Comparison of ENCODE assay signal across 17 cellular contexts in genomic region chr11:78657968-78658839, GRCh38.
DNase-seq lines count a peak whose midpoint lies in the region; ATAC-seq and TF ChIP-seq lines count a peak whose summit lies in the region.
"Had no signal": no experiment of that assay in that cellular context is flagged by ENCODE, and none has a peak within 500 bp of the region (broad histone marks: within the 10 kb centered on the region; RNA-seq: fewer than 3 reads in every experiment).

No MANE protein-coding gene starts in this region.

- no peaks in the 10 kb centered on the region for H3K79me1 ChIP-seq in neuronal stem cell (ENCODE audit: low read depth, low read length)

- peak; percentile 3 for DNase-seq in activated CD8-positive, alpha-beta T cell treated with anti-CD3 and anti-CD28 coated beads, Interleukin-2, amount 10 ng/mL, durations not matched to agents 7 days and 5 days
- DNase-seq in activated CD8-positive, alpha-beta T cell treated with anti-CD3 and anti-CD28 coated beads for 36 hours, result no peak
- peak; percentile 32 for DNase-seq in right atrium auricular region (ENCODE audit: low spot score)
- no peak for DNase-seq in Right ventricle myocardium inferior (ENCODE audit: missing footprints)
- DNase-seq in neuronal stem cell (ENCODE audit: low spot score), result no peak
- DNase-seq in vagina (ENCODE audit: extremely low spot score in 2 of 2), result peak; percentile 74 to 82
- DNase-seq in middle frontal gyrus (ENCODE audit: extremely low spot score, low spot score), result no peak
- DNase-seq: COR-L47, DMS153, EL, H7 had no signal

- ATAC-seq in activated CD8-positive, alpha-beta T cell treated with anti-CD3 and anti-CD28 coated beads, Interleukin-2, amount 10 ng/mL, durations not matched to agents 7 days and 5 days, result no peak
- ATAC-seq in activated CD8-positive, alpha-beta T cell treated with anti-CD3 and anti-CD28 coated beads for 36 hours, result no peak
- ATAC-seq in Right ventricle myocardium inferior (no peak), GM21528 (IDR thresholded peaks at IDR 0.05; ENCODE audit: low FRiP score, unreplicated experiment) (no peak)
- ATAC-seq: CD8-positive, alpha-beta T cell; GM23338 had no signal

- no peak overlapping the region for H3K4ac ChIP-seq in neuronal stem cell (ENCODE audit: low read length)

- no peaks in the 10 kb centered on the region for H3K27me3 ChIP-seq in right atrium auricular region
- no peaks in the 10 kb centered on the region for H3K27me3 ChIP-seq in neuronal stem cell (ENCODE audit: control insufficient read depth in 3 of 3, insufficient read depth in 3 of 3, low read depth in 1 of 3, low read length in 3 of 3)
- no peaks in the 10 kb centered on the region for H3K27me3 ChIP-seq in vagina

- peak overlapping the region; percentile 11 for H3K23ac ChIP-seq in neuronal stem cell (ENCODE audit: low read depth, low read length, poor library complexity)

- POLR2A ChIA-PET in activated CD8-positive, alpha-beta T cell treated with anti-CD3 and anti-CD28 coated beads, Interleukin-2, amount 10 ng/mL, durations not matched to agents 7 days and 5 days (lab: Charles Lee), result no interaction called here
- POLR2A ChIA-PET in activated CD8-positive, alpha-beta T cell treated with anti-CD3 and anti-CD28 coated beads for 36 hours (lab: Charles Lee), result no interaction called here

- no peak overlapping the region for H3K27ac Mint-ChIP-seq in activated CD8-positive, alpha-beta T cell treated with anti-CD3 and anti-CD28 coated beads, Interleukin-2, amount 10 ng/mL, durations not matched to agents 7 days and 5 days
- no peak overlapping the region for H3K27ac Mint-ChIP-seq in activated CD8-positive, alpha-beta T cell treated with anti-CD3 and anti-CD28 coated beads for 36 hours
- H3K27ac Mint-ChIP-seq: CD14-positive monocyte; CD8-positive, alpha-beta T cell; GM23338 had no signal

- no peak for TF ChIP-seq CTCF in activated CD8-positive, alpha-beta T cell treated with anti-CD3 and anti-CD28 coated beads for 36 hours (IDR thresholded peaks at IDR 0.05)
- TF ChIP-seq CTCF in right atrium auricular region (IDR thresholded peaks at IDR 0.05) (no peak), vagina (IDR thresholded peaks at IDR 0.05) (no peak)

- no peak overlapping the region for H2BK15ac ChIP-seq in neuronal stem cell (ENCODE audit: low read length)

- peak overlapping the region; percentile 11 for H3K14ac ChIP-seq in neuronal stem cell (ENCODE audit: low read length)

- no peak overlapping the region for H3K9ac ChIP-seq in neuronal stem cell (ENCODE audit: low read depth, low read length, poor library complexity)

- H2BK12ac ChIP-seq in neuronal stem cell (ENCODE audit: low read length), result peak overlapping the region; percentile 52

- H2AK5ac ChIP-seq in neuronal stem cell (ENCODE audit: low read depth, low read length), result no peak overlapping the region

- H3K27ac ChIP-seq in right atrium auricular region, result no peak overlapping the region
- no peak overlapping the region for H3K27ac ChIP-seq in neuronal stem cell (replicated peaks; ENCODE audit: low read length)
- H3K27ac ChIP-seq in vagina, result no peak overlapping the region
- H3K27ac ChIP-seq: 22Rv1, HL-60 had no signal

- no peak overlapping the region for H2BK5ac ChIP-seq in neuronal stem cell (ENCODE audit: low read length)

- H3K9me3 Mint-ChIP-seq in activated CD8-positive, alpha-beta T cell treated with anti-CD3 and anti-CD28 coated beads, Interleukin-2, amount 10 ng/mL, durations not matched to agents 7 days and 5 days (ENCODE audit: insufficient read depth), result no peaks in the 10 kb centered on the region
- no peaks in the 10 kb centered on the region for H3K9me3 Mint-ChIP-seq in activated CD8-positive, alpha-beta T cell treated with anti-CD3 and anti-CD28 coated beads for 36 hours
- H3K9me3 Mint-ChIP-seq: CD14-positive monocyte; CD8-positive, alpha-beta T cell; GM23338 had no signal

- H3K4me1 ChIP-seq in right atrium auricular region (no peaks in the 10 kb centered on the region), neuronal stem cell (ENCODE audit: control insufficient read depth in 2 of 2, insufficient read depth in 1 of 2, low read depth in 1 of 2, low read length in 2 of 2) (peaks cover 0 to 4% of the 10 kb centered on the region in 2 donors), vagina (no peaks in the 10 kb centered on the region)

- no peak overlapping the region for H3K4me3 Mint-ChIP-seq in activated CD8-positive, alpha-beta T cell treated with anti-CD3 and anti-CD28 coated beads, Interleukin-2, amount 10 ng/mL, durations not matched to agents 7 days and 5 days
- no peak overlapping the region for H3K4me3 Mint-ChIP-seq in activated CD8-positive, alpha-beta T cell treated with anti-CD3 and anti-CD28 coated beads for 36 hours
- H3K4me3 Mint-ChIP-seq: CD14-positive monocyte; CD8-positive, alpha-beta T cell; GM23338 had no signal

- H3K9me3 ChIP-seq in right atrium auricular region (no peaks in the 10 kb centered on the region), neuronal stem cell (replicated peaks in 1 of 2; ENCODE audit: control insufficient read depth in 2 of 2, insufficient read depth in 1 of 2, low read depth in 1 of 2, low read length in 2 of 2) (no peaks in the 10 kb centered on the region), vagina (no peaks in the 10 kb centered on the region)

- no peaks in the 10 kb centered on the region for H3K27me3 Mint-ChIP-seq in activated CD8-positive, alpha-beta T cell treated with anti-CD3 and anti-CD28 coated beads, Interleukin-2, amount 10 ng/mL, durations not matched to agents 7 days and 5 days (ENCODE audit: low read depth)
- peaks cover 8% of the 10 kb centered on the region for H3K27me3 Mint-ChIP-seq in activated CD8-positive, alpha-beta T cell treated with anti-CD3 and anti-CD28 coated beads for 36 hours

- H3K4me3 ChIP-seq in right atrium auricular region, result no peak overlapping the region
- H3K4me3 ChIP-seq in neuronal stem cell (ENCODE audit: low read length in 2 of 2), result no peak overlapping the region
- H3K4me3 ChIP-seq in vagina, result no peak overlapping the region
- H3K4me3 ChIP-seq: GM23338 had no signal

- no peak overlapping the region for H4K91ac ChIP-seq in neuronal stem cell (ENCODE audit: low read depth, low read length, poor library complexity)

- WGBS in neuronal stem cell (ENCODE audit: extremely low coverage in 2 of 2, insufficient read length in 2 of 2, insufficient replicate concordance in 1 of 2), 2 donors, result no CpG with 5 or more reads among the region's 31 CpGs

- no peak overlapping the region for H4K8ac ChIP-seq in neuronal stem cell (ENCODE audit: low read depth, low read length)

- CTCF ChIA-PET in activated CD8-positive, alpha-beta T cell treated with anti-CD3 and anti-CD28 coated beads, Interleukin-2, amount 10 ng/mL, durations not matched to agents 7 days and 5 days (lab: Charles Lee), result no interaction called here
- CTCF ChIA-PET in activated CD8-positive, alpha-beta T cell treated with anti-CD3 and anti-CD28 coated beads for 36 hours (lab: Charles Lee), result interaction anchor here (1.0 to 10.6 kb wide), 2 partner anchors 12 to 57 kb away, joined by 3 to 76 read pairs; no protein-coding TSS in a partner anchor

- no peak overlapping the region for H3K4me2 ChIP-seq in neuronal stem cell (ENCODE audit: insufficient read depth, low read length, poor library complexity, severe bottlenecking)
- H3K4me2 ChIP-seq: GM23338 had no signal

- no peak overlapping the region for H3K18ac ChIP-seq in neuronal stem cell (ENCODE audit: low read length)

- intact Hi-C loops in activated CD8-positive, alpha-beta T cell treated with anti-CD3 and anti-CD28 coated beads for 36 hours (cut with micrococcal nuclease), result no loop called here
- intact Hi-C loops in Right ventricle myocardium inferior (cut with DNase I) (no loop called here), vagina (cut with DNase I) (no loop called here)

- no peaks in the 10 kb centered on the region for H3K36me3 ChIP-seq in right atrium auricular region
- peaks cover 3 to 19% of the 10 kb centered on the region in 2 donors for H3K36me3 ChIP-seq in neuronal stem cell (replicated peaks in 1 of 2; ENCODE audit: control insufficient read depth in 2 of 2, insufficient read depth in 2 of 2, low read length in 2 of 2)
- no peaks in the 10 kb centered on the region for H3K36me3 ChIP-seq in vagina

- H3K36me3 Mint-ChIP-seq in activated CD8-positive, alpha-beta T cell treated with anti-CD3 and anti-CD28 coated beads, Interleukin-2, amount 10 ng/mL, durations not matched to agents 7 days and 5 days (ENCODE audit: low read depth), result no peaks in the 10 kb centered on the region
- H3K36me3 Mint-ChIP-seq in activated CD8-positive, alpha-beta T cell treated with anti-CD3 and anti-CD28 coated beads for 36 hours (ENCODE audit: low read depth), result no peaks in the 10 kb centered on the region
- H3K36me3 Mint-ChIP-seq: CD14-positive monocyte; CD8-positive, alpha-beta T cell had no signal

- no peak overlapping the region for H2BK120ac ChIP-seq in neuronal stem cell (ENCODE audit: low read depth, low read length)

- no peaks in the 10 kb centered on the region for H3K4me1 Mint-ChIP-seq in activated CD8-positive, alpha-beta T cell treated with anti-CD3 and anti-CD28 coated beads, Interleukin-2, amount 10 ng/mL, durations not matched to agents 7 days and 5 days (ENCODE audit: low read depth)
- H3K4me1 Mint-ChIP-seq in activated CD8-positive, alpha-beta T cell treated with anti-CD3 and anti-CD28 coated beads for 36 hours (ENCODE audit: low read depth), result peaks cover 14% of the 10 kb centered on the region
- H3K4me1 Mint-ChIP-seq: CD14-positive monocyte had no signal

- no peak overlapping the region for H2AFZ ChIP-seq in neuronal stem cell (ENCODE audit: low read length)
- H2AFZ ChIP-seq: GM23338 had no signal

- no peak for TF ChIP-seq POLR2A in vagina (IDR thresholded peaks at IDR 0.05)

Comparison
In these comparisons a context has a peak if more than half of its experiments do, and no peak if none do; other contexts are left out.
1. DNase-seq: peak in activated CD8-positive, alpha-beta T cell treated with anti-CD3 and anti-CD28 coated beads, Interleukin-2, amount 10 ng/mL, durations not matched to agents 7 days and 5 days (single experiment), right atrium auricular region (single experiment) and vagina (2 of 2); none in activated CD8-positive, alpha-beta T cell treated with anti-CD3 and anti-CD28 coated beads for 36 hours (single experiment), Right ventricle myocardium inferior (single experiment), neuronal stem cell (single experiment) and middle frontal gyrus (single experiment).